In the genomic region with DNA sequence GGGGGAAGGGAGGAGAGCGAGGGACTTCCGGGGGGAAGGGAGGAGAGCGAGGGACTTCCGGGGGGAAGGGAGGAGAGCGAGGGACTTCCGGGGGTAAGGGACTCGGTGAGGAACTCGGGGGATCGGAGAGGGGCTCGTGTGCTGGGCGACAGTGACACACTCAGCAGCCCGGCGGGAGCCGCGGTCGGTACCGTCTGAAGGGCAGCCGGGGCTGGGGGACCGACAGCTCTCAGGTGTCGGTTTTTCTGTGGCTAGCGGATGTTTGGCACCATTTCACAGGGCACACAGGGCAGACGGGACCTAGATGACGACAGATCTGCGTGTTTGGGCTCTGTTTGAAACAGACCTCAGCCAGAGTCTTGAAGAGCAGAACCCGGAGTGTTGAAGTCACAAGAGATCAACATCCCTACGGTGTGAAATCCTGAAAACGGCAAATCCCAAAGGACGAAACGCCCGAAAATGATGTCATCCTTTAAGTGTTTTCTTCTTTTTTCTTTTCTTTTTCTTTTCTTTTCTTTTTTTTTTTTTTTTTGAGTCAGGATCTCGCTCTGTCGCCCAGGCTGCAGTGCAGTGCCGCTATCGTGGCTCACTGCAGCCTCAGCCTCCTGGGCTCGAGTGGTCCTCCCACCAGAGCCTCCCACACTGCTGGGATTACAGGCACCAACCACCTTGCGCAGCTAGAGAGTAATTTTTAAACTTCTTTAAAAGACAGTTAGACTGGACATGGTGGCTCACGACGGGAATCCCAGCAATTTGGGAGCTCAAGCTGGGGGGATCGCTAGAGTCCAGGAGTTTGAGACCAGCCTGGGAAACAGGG, we compare ENCODE assay signal across 8 cellular contexts. TPM values are rescaled to one million over a fixed set of nuclear protein-coding genes. Genes with fewer than 3 reads are reported as not detected.
DNase-seq lines count a peak whose midpoint lies in the region; ATAC-seq and TF ChIP-seq lines count a peak whose summit lies in the region.

No MANE protein-coding gene starts in this region.

- peak overlapping the region; percentile 70 to 90 (median 83) for H3K4me3 ChIP-seq in right lobe of liver

- no peaks in the 10 kb centered on the region for H3K9me3 Mint-ChIP-seq in dendritic cell treated with granulocyte-macrophage colony-stimulating factor and Interleukin-4, amounts not matched to agents 40 ng/mL and 50 ng/mL, for 4 days

- TF ChIP-seq CTCF in right lobe of liver (IDR thresholded peaks at IDR 0.05): no peak

- ATAC-seq in HG02938 (IDR thresholded peaks at IDR 0.05; ENCODE audit: unreplicated experiment): peak; percentile 44
- ATAC-seq in right lobe of liver: peak; percentile 75 to 85 (median 78)

- WGBS in right lobe of liver (ENCODE audit: insufficient coverage, low coverage, low lambda C conversion rate, missing lambda C conversion rate): 8% methylated on average over 24 of the region's 39 CpGs

- H3K9me3 ChIP-seq in right lobe of liver: no peaks in the 10 kb centered on the region

- H3K4me1 Mint-ChIP-seq in dendritic cell treated with granulocyte-macrophage colony-stimulating factor and Interleukin-4, amounts not matched to agents 40 ng/mL and 50 ng/mL, for 4 days (ENCODE audit: low read depth): peaks cover 23% of the 10 kb centered on the region

- intact Hi-C loops in dendritic cell treated with granulocyte-macrophage colony-stimulating factor and Interleukin-4, amounts not matched to agents 40 ng/mL and 50 ng/mL, for 4 days (cut with micrococcal nuclease): loop anchor here (2.0 kb wide), 1 partner anchor 25 kb away; a partner anchor contains a TSS
- intact Hi-C loops in right lobe of liver (cut with DNase I): no loop called here

- H3K27me3 Mint-ChIP-seq in dendritic cell treated with granulocyte-macrophage colony-stimulating factor and Interleukin-4, amounts not matched to agents 40 ng/mL and 50 ng/mL, for 4 days: peaks cover 23% of the 10 kb centered on the region

- peak overlapping the region; percentile 96 for H3K4me3 Mint-ChIP-seq in dendritic cell treated with granulocyte-macrophage colony-stimulating factor and Interleukin-4, amounts not matched to agents 40 ng/mL and 50 ng/mL, for 4 days

- peak overlapping the region; percentile 93 to 95 (median 95) for H3K27ac ChIP-seq in right lobe of liver

- H3K36me3 ChIP-seq in right lobe of liver: no peaks in the 10 kb centered on the region

- peak; percentile 82 for TF ChIP-seq POLR2A in right lobe of liver (IDR thresholded peaks at IDR 0.05)

- DNase-seq in NCI-H1105 treated with DMSO at 0.1 percent for 48 hours (lab: John Stamatoyannopoulos, UW) (peak; percentile 28), NCI-H1105 (lab: John Stamatoyannopoulos, UW) (no peak), NCI-H460 (ENCODE audit: extremely low read depth, low read depth) (peak; percentile 55), right lobe of liver (peak; percentile 67 to 76 (median 73))
- peak; percentile 67 for DNase-seq in activated CD4-positive, alpha-beta T cell treated with anti-CD3 and anti-CD28 coated beads, Interleukin-2, amount 50 U/mL, for 24 hours (ENCODE audit: low read depth in 1 of 2, low spot score in 1 of 2)
- peak; percentile 75 for DNase-seq in stimulated activated CD4-positive, alpha-beta T cell treated with anti-CD3 and anti-CD28 coated beads, Interleukin-4, amount 100 ng/mL, for 24 hours

- H3K27me3 ChIP-seq in right lobe of liver: no peaks in the 10 kb centered on the region

- H3K27ac Mint-ChIP-seq in dendritic cell treated with granulocyte-macrophage colony-stimulating factor and Interleukin-4, amounts not matched to agents 40 ng/mL and 50 ng/mL, for 4 days: peak overlapping the region; percentile 98

- peaks cover 0 to 5% (median 0%) of the 10 kb centered on the region in 4 donors for H3K4me1 ChIP-seq in right lobe of liver

- H3K36me3 Mint-ChIP-seq in dendritic cell treated with granulocyte-macrophage colony-stimulating factor and Interleukin-4, amounts not matched to agents 40 ng/mL and 50 ng/mL, for 4 days (ENCODE audit: low read depth): peaks cover 11% of the 10 kb centered on the region

RNA-seq across cellular contexts. Expression of a gene that starts 23.9 kb away (rescaled TPM):
- total RNA-seq in NCI-H460 (2014; rRNA removed; shearing (Covaris generic)): 6.7 and 7.1 TPM in 2 replicates
- polyA plus RNA-seq in NCI-H460 (2014; cell fraction: nucleus; rRNA removed): 0.97 and 3.5 TPM in 2 replicates
- total RNA-seq in right lobe of liver: 10 to 100 TPM in 1 of 6 experiments, 1 to 10 TPM in 5; 2.3 to 11.2 (median 3.1) TPM

RNA-seq across cellular contexts. Expression of a gene that starts 41.1 kb away (rescaled TPM):
- 0.17 TPM in 1 of 2 replicates, not detected in the other for total RNA-seq in NCI-H460 (2014; rRNA removed; shearing (Covaris generic))
- polyA plus RNA-seq in NCI-H460 (2014; cell fraction: nucleus; rRNA removed): 10.6 and 15.1 TPM in 2 replicates
- total RNA-seq in right lobe of liver: 10 to 100 TPM in 2 of 6 experiments, 1 to 10 TPM in 1, under 1 TPM in 1, not detected in 2; 0.19 to 19.3 (median 6.8) TPM
